25 cellular contexts compared by ENCODE assay signal in genomic region chr1:41557751-41558455, GRCh38.
A peak's percentile ranks its signal among the peaks of the same experiment; 100 is the strongest.
DNase-seq lines count a peak whose midpoint lies in the region; ATAC-seq, FAIRE-seq and TF ChIP-seq lines count a peak whose summit lies in the region.
"Had no signal": no experiment of that assay in that cellular context is flagged by ENCODE, and none has a peak within 500 bp of the region (broad histone marks: within the 10 kb centered on the region; RNA-seq: fewer than 3 reads in every experiment).

No MANE protein-coding gene starts in this region.

- POLR2A ChIA-PET in activated CD4-positive, alpha-beta memory T cell treated with anti-CD3 and anti-CD28 coated beads for 36 hours (lab: Charles Lee): no interaction called here
- POLR2A ChIA-PET in activated CD4-positive, alpha-beta memory T cell treated with anti-CD3 and anti-CD28 coated beads, Interleukin-2, amount 10 ng/mL, durations not matched to agents 7 days and 5 days (lab: Charles Lee): no interaction called here
- POLR2A ChIA-PET in H1 (lab: Charles Lee; ENCODE audit: partially characterized antibody): no interaction called here

- H4K91ac ChIP-seq in H1 (replicated peaks; ENCODE audit: insufficient read length, low read length): no peak overlapping the region

- H3K27me3 ChIP-seq in H1 (replicated peaks in 1 of 4; ENCODE audit: control insufficient read depth in 3 of 4, extremely low read depth in 1 of 4, insufficient read depth in 3 of 4, low read length in 3 of 4): no peaks in the 10 kb centered on the region; a peak in 2 of 7 replicates
- H3K27me3 ChIP-seq: adrenal gland, neutrophil, SJSA1 had no signal

- peaks cover 70% of the 10 kb centered on the region for H3K36me3 Mint-ChIP-seq in activated CD4-positive, alpha-beta memory T cell treated with anti-CD3 and anti-CD28 coated beads for 36 hours
- peaks cover 40% of the 10 kb centered on the region for H3K36me3 Mint-ChIP-seq in activated CD4-positive, alpha-beta memory T cell treated with anti-CD3 and anti-CD28 coated beads, Interleukin-2, amount 10 ng/mL, durations not matched to agents 7 days and 5 days (ENCODE audit: low read depth)
- H3K36me3 Mint-ChIP-seq in T-helper 2 cell treated with Interferon-gamma antibody and Interleukin-4, amounts not matched to agents 5 μg/mL and 100 μg/mL, for 36 hours (ENCODE audit: low read depth): peaks cover 45% of the 10 kb centered on the region

- no peak overlapping the region for H2BK5ac ChIP-seq in H1 (ENCODE audit: low read depth, low read length)

- no peak overlapping the region for H2BK12ac ChIP-seq in H1 (ENCODE audit: low read depth, low read length)

- H3K4me3 Mint-ChIP-seq in activated CD4-positive, alpha-beta memory T cell treated with anti-CD3 and anti-CD28 coated beads for 36 hours: no peak overlapping the region
- no peak overlapping the region for H3K4me3 Mint-ChIP-seq in activated CD4-positive, alpha-beta memory T cell treated with anti-CD3 and anti-CD28 coated beads, Interleukin-2, amount 10 ng/mL, durations not matched to agents 7 days and 5 days
- no peak overlapping the region for H3K4me3 Mint-ChIP-seq in T-helper 2 cell treated with Interferon-gamma antibody and Interleukin-4, amounts not matched to agents 5 μg/mL and 100 μg/mL, for 36 hours
- H3K4me3 Mint-ChIP-seq: brain, H9, T-cell had no signal

- H3K14ac ChIP-seq in H1 (ENCODE audit: insufficient read length): no peak overlapping the region

- no peak for ATAC-seq in left lobe of liver
- ATAC-seq: T-cell had no signal

- H3K23me2 ChIP-seq in H1 (ENCODE audit: low read depth, low read length): no peaks in the 10 kb centered on the region

- H3K4me1 ChIP-seq in H1 (replicated peaks in 1 of 4; ENCODE audit: control insufficient read depth in 3 of 4, insufficient read depth in 4 of 4, low read length in 3 of 4): no peaks in the 10 kb centered on the region
- H3K4me1 ChIP-seq: adrenal gland, Caco-2, SJSA1 had no signal

- no peak overlapping the region for H3K4ac ChIP-seq in H1 (replicated peaks; ENCODE audit: insufficient read length, low read depth, low read length)

- H3K27me3 Mint-ChIP-seq in activated CD4-positive, alpha-beta memory T cell treated with anti-CD3 and anti-CD28 coated beads for 36 hours: no peaks in the 10 kb centered on the region
- H3K27me3 Mint-ChIP-seq in activated CD4-positive, alpha-beta memory T cell treated with anti-CD3 and anti-CD28 coated beads, Interleukin-2, amount 10 ng/mL, durations not matched to agents 7 days and 5 days: no peaks in the 10 kb centered on the region
- no peaks in the 10 kb centered on the region for H3K27me3 Mint-ChIP-seq in T-helper 2 cell treated with Interferon-gamma antibody and Interleukin-4, amounts not matched to agents 5 μg/mL and 100 μg/mL, for 36 hours (ENCODE audit: low read depth)
- H3K27me3 Mint-ChIP-seq: T-cell had no signal

- H4K8ac ChIP-seq in H1 (ENCODE audit: extremely low read depth, insufficient read depth, low read length): no peak overlapping the region

- peak; percentile 4 for DNase-seq in activated CD4-positive, alpha-beta memory T cell treated with anti-CD3 and anti-CD28 coated beads for 36 hours
- DNase-seq in activated CD4-positive, alpha-beta memory T cell treated with anti-CD3 and anti-CD28 coated beads, Interleukin-2, amount 10 ng/mL, durations not matched to agents 7 days and 5 days: no peak
- DNase-seq in H1 (ENCODE audit: low read depth in 1 of 2, low spot score in 2 of 2) (no peak), left lobe of liver (ENCODE audit: low spot score) (peak; percentile 39), globus pallidus (ENCODE audit: low spot score) (no peak), urothelium cell line (ENCODE audit: low spot score) (no peak)
- peak; percentile 14 for DNase-seq in stimulated activated CD8-positive, alpha-beta memory T cell treated with anti-CD3 and anti-CD28 coated beads, Interleukin-4, amount 100 ng/mL, for 48 hours
- no peak for DNase-seq in T-helper 2 cell treated with Interferon-gamma antibody and Interleukin-4, amounts not matched to agents 5 μg/mL and 100 μg/mL, for 36 hours (ENCODE audit: low spot score)
- DNase-seq: activated CD4-positive, CD25-positive, alpha-beta regulatory T cell; activated naive CD4-positive, alpha-beta T cell; Caco-2; DMS79; effector CD4-positive, alpha-beta T cell; H9; NCI-H1048; NCI-H1930; T-cell had no signal

- intact Hi-C loops in activated CD4-positive, alpha-beta memory T cell treated with anti-CD3 and anti-CD28 coated beads for 36 hours (cut with micrococcal nuclease): no loop called here

- H3K79me1 ChIP-seq in H1 (ENCODE audit: low read depth, low read length): no peaks in the 10 kb centered on the region

- FAIRE-seq in H1 (lab: Jason Lieb, UNC) (no peak), urothelium cell line (lab: Jason Lieb, UNC) (no peak)
- FAIRE-seq: GM18507 had no signal

- H3K79me2 ChIP-seq in H1 (ENCODE audit: control insufficient read depth in 1 of 2, insufficient read depth in 2 of 2, low read length in 2 of 2): no peaks in the 10 kb centered on the region

- no peak overlapping the region for H2AK5ac ChIP-seq in H1 (ENCODE audit: low read depth, low read length)

- no peak overlapping the region for H3K9ac ChIP-seq in H1 (replicated peaks in 1 of 4; ENCODE audit: extremely low read depth in 1 of 4, low read depth in 3 of 4, low read length in 3 of 4)

- no peak overlapping the region for H3K27ac Mint-ChIP-seq in activated CD4-positive, alpha-beta memory T cell treated with anti-CD3 and anti-CD28 coated beads for 36 hours
- no peak overlapping the region for H3K27ac Mint-ChIP-seq in activated CD4-positive, alpha-beta memory T cell treated with anti-CD3 and anti-CD28 coated beads, Interleukin-2, amount 10 ng/mL, durations not matched to agents 7 days and 5 days
- H3K27ac Mint-ChIP-seq in T-helper 2 cell treated with Interferon-gamma antibody and Interleukin-4, amounts not matched to agents 5 μg/mL and 100 μg/mL, for 36 hours: no peak overlapping the region
- H3K27ac Mint-ChIP-seq: H9, T-cell had no signal

- H3K4me1 Mint-ChIP-seq in activated CD4-positive, alpha-beta memory T cell treated with anti-CD3 and anti-CD28 coated beads for 36 hours (ENCODE audit: low read depth): no peaks in the 10 kb centered on the region
- no peaks in the 10 kb centered on the region for H3K4me1 Mint-ChIP-seq in activated CD4-positive, alpha-beta memory T cell treated with anti-CD3 and anti-CD28 coated beads, Interleukin-2, amount 10 ng/mL, durations not matched to agents 7 days and 5 days
- no peaks in the 10 kb centered on the region for H3K4me1 Mint-ChIP-seq in T-helper 2 cell treated with Interferon-gamma antibody and Interleukin-4, amounts not matched to agents 5 μg/mL and 100 μg/mL, for 36 hours (ENCODE audit: low read depth)
- H3K4me1 Mint-ChIP-seq: T-cell had no signal

- no peak overlapping the region for H3K23ac ChIP-seq in H1 (ENCODE audit: insufficient read length)

- H3K9me3 Mint-ChIP-seq in activated CD4-positive, alpha-beta memory T cell treated with anti-CD3 and anti-CD28 coated beads for 36 hours: peaks cover 15% of the 10 kb centered on the region
- peaks cover 16% of the 10 kb centered on the region for H3K9me3 Mint-ChIP-seq in activated CD4-positive, alpha-beta memory T cell treated with anti-CD3 and anti-CD28 coated beads, Interleukin-2, amount 10 ng/mL, durations not matched to agents 7 days and 5 days
- peaks cover 33% of the 10 kb centered on the region for H3K9me3 Mint-ChIP-seq in T-helper 2 cell treated with Interferon-gamma antibody and Interleukin-4, amounts not matched to agents 5 μg/mL and 100 μg/mL, for 36 hours

- no peak for TF ChIP-seq EP300 in H1 (IDR thresholded peaks at IDR 0.05; ENCODE audit: borderline replicate concordance in 1 of 2, low read depth in 2 of 2, low read length in 2 of 2)

- no peak overlapping the region for H3K4me2 ChIP-seq in H1 (ENCODE audit: insufficient read depth in 1 of 2, low read depth in 2 of 2, low read length in 2 of 2)
- H3K4me2 ChIP-seq: smooth muscle cell had no signal

- 0 out of 2 replicates have a peak overlapping the region, but pooled peaks have one; percentile 22 for H2AFZ ChIP-seq in H1 (ENCODE audit: low read length)

- H2BK15ac ChIP-seq in H1 (ENCODE audit: low read length): no peak overlapping the region

- TF ChIP-seq CTCF in H1 (IDR thresholded peaks at IDR 0.05; ENCODE audit: control extremely low read depth in 1 of 3, insufficient read depth in 1 of 3, low read depth in 1 of 3, low read length in 3 of 3): no peak

- no peaks in the 10 kb centered on the region for H4K20me1 ChIP-seq in H1 (replicated peaks in 1 of 2; ENCODE audit: control insufficient read depth in 1 of 2, insufficient read depth in 2 of 2, low read length in 2 of 2)

- no peak overlapping the region for H4K5ac ChIP-seq in H1 (ENCODE audit: insufficient read length, low read depth, low read length)

- CTCF ChIA-PET in activated CD4-positive, alpha-beta memory T cell treated with anti-CD3 and anti-CD28 coated beads for 36 hours (lab: Charles Lee): interaction anchor here (1.1 kb wide), 1 partner anchor 16 kb away, joined by 5 read pairs; no protein-coding TSS in a partner anchor
- CTCF ChIA-PET in activated CD4-positive, alpha-beta memory T cell treated with anti-CD3 and anti-CD28 coated beads, Interleukin-2, amount 10 ng/mL, durations not matched to agents 7 days and 5 days (lab: Charles Lee): no interaction called here
- CTCF ChIA-PET in H1 (lab: Charles Lee; ENCODE audit: partially characterized antibody): interaction anchor here (0.8 to 1.5 kb wide), 5 partner anchors 16 to 74 kb away, joined by 3 to 4 read pairs (median 3); partner anchors contain the start of gene EDN2

- no peak overlapping the region for H3K56ac ChIP-seq in H1 (replicated peaks; ENCODE audit: insufficient read length, low read depth, low read length)

- no peak for TF ChIP-seq POLR2A in H1 (IDR thresholded peaks at IDR 0.05; ENCODE audit: control extremely low read depth in 1 of 2, low read depth in 2 of 2, low read length in 2 of 2)

- H2BK120ac ChIP-seq in H1 (replicated peaks; ENCODE audit: low read depth, low read length): no peak overlapping the region

- H3K18ac ChIP-seq in H1 (ENCODE audit: extremely low read depth, low read length): no peak overlapping the region

- no peak overlapping the region for H3K4me3 ChIP-seq in H1 (ENCODE audit: extremely low read depth in 1 of 4, insufficient read depth in 2 of 4, low read depth in 3 of 4, low read length in 4 of 4)
- H3K4me3 ChIP-seq: adrenal gland, SJSA1, smooth muscle cell had no signal

- TF ChIP-seq RAD21 in H1 (IDR thresholded peaks at IDR 0.05 in 1 of 2, conservative IDR thresholded peaks at IDR 0.05 in 1 of 2; ENCODE audit: low read depth in 2 of 2, low read length in 2 of 2): no peak

- H2BK20ac ChIP-seq in H1 (ENCODE audit: low read length): no peak overlapping the region

- WGBS in H1 (ENCODE audit: extremely low coverage in 1 of 2, insufficient coverage in 1 of 2, insufficient read length in 1 of 2, insufficient replicate concordance in 2 of 2, low coverage in 1 of 2, low lambda C conversion rate in 2 of 2, missing lambda C conversion rate in 1 of 2), 2 experiments: 74% methylated on average over 11 of the region's 13 CpGs; no CpG with 5 or more reads in 1 of the 2 experiments

- no peak overlapping the region for H3K27ac ChIP-seq in H1 (ENCODE audit: low read depth, low read length)
- H3K27ac ChIP-seq: 22Rv1, adrenal gland, C4-2B, neutrophil, SJSA1 had no signal

- no peaks in the 10 kb centered on the region for H3K36me3 ChIP-seq in H1 (ENCODE audit: control insufficient read depth in 2 of 4, insufficient read depth in 4 of 4, low read length in 3 of 4)
- H3K36me3 ChIP-seq: adrenal gland, neutrophil had no signal

- peaks cover 0 to 9% of the 10 kb centered on the region in 2 experiments; a peak in 1 of 4 replicates for H3K9me3 ChIP-seq in H1 (ENCODE audit: insufficient read depth in 2 of 2, low read depth in 1 of 2, low read length in 1 of 2)
- H3K9me3 ChIP-seq: adrenal gland, Caco-2, neutrophil, SJSA1 had no signal

Comparison
In these comparisons a context has a peak if more than half of its experiments do, and no peak if none do; other contexts are left out.
1. DNase-seq: peak in activated CD4-positive, alpha-beta memory T cell treated with anti-CD3 and anti-CD28 coated beads for 36 hours (single experiment), left lobe of liver (single experiment) and stimulated activated CD8-positive, alpha-beta memory T cell treated with anti-CD3 and anti-CD28 coated beads, Interleukin-4, amount 100 ng/mL, for 48 hours (single experiment); none in activated CD4-positive, alpha-beta memory T cell treated with anti-CD3 and anti-CD28 coated beads, Interleukin-2, amount 10 ng/mL, durations not matched to agents 7 days and 5 days (single experiment), H1 (0 of 2), T-helper 2 cell treated with Interferon-gamma antibody and Interleukin-4, amounts not matched to agents 5 μg/mL and 100 μg/mL, for 36 hours (single experiment), globus pallidus (single experiment) and urothelium cell line (single experiment).